ENCODE assay signal across 11 cellular contexts in the genomic region with DNA sequence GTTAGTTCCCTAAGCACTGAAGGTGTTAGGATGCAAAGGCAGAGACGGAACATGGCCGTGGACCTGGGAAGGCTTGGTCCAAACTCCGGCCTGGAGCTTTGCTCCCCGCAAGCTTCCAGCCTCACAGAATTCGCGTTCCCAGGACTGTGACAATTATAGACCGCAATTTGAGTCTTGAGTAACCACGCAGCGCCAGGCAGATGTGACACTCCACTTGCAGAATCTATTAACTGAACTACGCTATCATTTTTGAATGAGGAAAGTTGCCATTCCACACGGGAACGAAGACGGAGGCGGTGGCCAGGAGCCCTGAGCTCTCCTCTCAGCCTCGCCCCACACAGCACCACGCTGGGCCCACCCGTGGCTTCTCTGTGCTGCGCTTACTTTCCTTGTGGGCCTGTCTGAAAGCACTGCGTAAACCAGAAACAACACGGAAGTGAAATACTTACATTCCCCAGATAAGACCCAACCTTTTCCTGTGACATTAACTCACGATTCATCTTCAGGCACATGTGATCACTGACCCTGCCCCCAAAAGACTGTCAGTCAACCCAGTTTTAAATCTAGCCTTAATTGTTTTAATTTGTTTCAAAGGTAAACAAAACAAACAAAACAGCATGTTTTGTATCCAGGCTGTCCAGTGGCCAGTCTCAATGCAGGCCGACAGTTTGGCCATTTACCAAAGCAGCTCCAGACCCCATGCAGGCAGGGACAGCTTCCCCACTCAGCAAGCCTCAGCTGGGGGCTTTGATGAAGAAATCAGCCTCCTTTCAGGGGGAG. TPM values are rescaled to one million over a fixed set of nuclear protein-coding genes. Genes with fewer than 3 reads are reported as not detected.
DNase-seq lines count a peak whose midpoint lies in the region; ATAC-seq lines count a peak whose summit lies in the region.
"Had no signal": no experiment of that assay in that cellular context is flagged by ENCODE, and none has a peak within 500 bp of the region (broad histone marks: within the 10 kb centered on the region; RNA-seq: fewer than 3 reads in every experiment).

No MANE protein-coding gene starts in this region.

- no peak overlapping the region for H3K4me3 Mint-ChIP-seq in stimulated activated naive CD8-positive, alpha-beta T cell treated with anti-CD3 and anti-CD28 coated beads, Interleukin-15, amount 100 ng/mL, for 72 hours

- no peaks in the 10 kb centered on the region for H3K36me3 ChIP-seq in aorta (ENCODE audit: control insufficient read depth in 1 of 2, insufficient read depth in 2 of 2, low read length in 1 of 2)

- intact Hi-C loops in aorta (cut with DNase I): no loop called here

- DNase-seq in stimulated activated naive CD8-positive, alpha-beta T cell treated with anti-CD3 and anti-CD28 coated beads, Interleukin-15, amount 100 ng/mL, for 72 hours: no peak
- no peak for DNase-seq in stimulated activated naive CD8-positive, alpha-beta T cell treated with anti-CD3 and anti-CD28 coated beads, Interleukin-15, Interleukin-2, amounts not matched to agents 100 U/mL and 50 U/mL, for 24 hours
- peak; percentile 89 for DNase-seq in amniotic epithelial cell (ENCODE audit: low read depth)
- DNase-seq in mesenteric fat pad (ENCODE audit: low spot score): peak; percentile 41
- DNase-seq in aorta: peak; percentile 26 to 60
- DNase-seq: AML-193; stimulated activated CD4-positive, alpha-beta T cell treated with anti-CD3 and anti-CD28 coated beads, Interleukin-12 subunit alpha, Interleukin-12 subunit beta, amount 100 ng/mL, for 4 hours had no signal

- WGBS in aorta, 2 donors: 94 to 96% methylated on average over 22 of the region's 22 CpGs

- no peak overlapping the region for H3K27ac ChIP-seq in aorta (ENCODE audit: low read depth in 1 of 2, low read length in 2 of 2)

- no peak overlapping the region for H3K4me3 ChIP-seq in aorta (ENCODE audit: low read length in 2 of 2)

- no peaks in the 10 kb centered on the region for H3K4me1 Mint-ChIP-seq in stimulated activated naive CD8-positive, alpha-beta T cell treated with anti-CD3 and anti-CD28 coated beads, Interleukin-15, amount 100 ng/mL, for 72 hours

- no peaks in the 10 kb centered on the region for H3K9me3 Mint-ChIP-seq in stimulated activated naive CD8-positive, alpha-beta T cell treated with anti-CD3 and anti-CD28 coated beads, Interleukin-15, amount 100 ng/mL, for 72 hours

- ATAC-seq in stimulated activated naive CD8-positive, alpha-beta T cell treated with anti-CD3 and anti-CD28 coated beads, Interleukin-15, amount 100 ng/mL, for 72 hours: no peak
- ATAC-seq in stimulated activated naive CD8-positive, alpha-beta T cell treated with anti-CD3 and anti-CD28 coated beads, Interleukin-15, Interleukin-2, amounts not matched to agents 100 U/mL and 50 U/mL, for 24 hours: no peak
- ATAC-seq in aorta (ENCODE audit: low FRiP score) (no peak), GM21367 (IDR thresholded peaks at IDR 0.05; ENCODE audit: unreplicated experiment) (no peak), GM18498 (IDR thresholded peaks at IDR 0.05; ENCODE audit: unreplicated experiment) (no peak), GM19328 (IDR thresholded peaks at IDR 0.05; ENCODE audit: unreplicated experiment) (no peak)
- ATAC-seq: Panc1 had no signal

- H3K27ac Mint-ChIP-seq in stimulated activated naive CD8-positive, alpha-beta T cell treated with anti-CD3 and anti-CD28 coated beads, Interleukin-15, amount 100 ng/mL, for 72 hours: peak overlapping the region; percentile 33 to 75

- no peaks in the 10 kb centered on the region for H3K4me1 ChIP-seq in aorta (ENCODE audit: control insufficient read depth in 1 of 2, insufficient read depth in 2 of 2, low read length in 2 of 2)

- H3K9me3 ChIP-seq in aorta (ENCODE audit: control insufficient read depth, low read length): no peaks in the 10 kb centered on the region

- no peaks in the 10 kb centered on the region for H3K27me3 ChIP-seq in aorta (ENCODE audit: control insufficient read depth in 1 of 2, insufficient read depth in 2 of 2, low read length in 1 of 2)

- no peaks in the 10 kb centered on the region for H3K27me3 Mint-ChIP-seq in stimulated activated naive CD8-positive, alpha-beta T cell treated with anti-CD3 and anti-CD28 coated beads, Interleukin-15, amount 100 ng/mL, for 72 hours

RNA-seq across cellular contexts. Expression of gene COL5A1, which starts 16.1 kb away (rescaled TPM):
- total RNA-seq in mesenteric fat pad (84.7 TPM), aorta (100 to 1,000 TPM; 108 to 159 TPM)
- 10 to 100 TPM; 18.7 to 57.7 TPM for polyA plus RNA-seq in aorta

Comparison
In these comparisons a context has a peak if more than half of its experiments do, and no peak if none do; other contexts are left out.
1. DNase-seq: peak in amniotic epithelial cell (single experiment), mesenteric fat pad (single experiment) and aorta (2 of 2); none in stimulated activated naive CD8-positive, alpha-beta T cell treated with anti-CD3 and anti-CD28 coated beads, Interleukin-15, amount 100 ng/mL, for 72 hours (0 of 2) and stimulated activated naive CD8-positive, alpha-beta T cell treated with anti-CD3 and anti-CD28 coated beads, Interleukin-15, Interleukin-2, amounts not matched to agents 100 U/mL and 50 U/mL, for 24 hours (single experiment).